16 cellular contexts compared by ENCODE assay signal in genomic region chr6:51841656-51842055, GRCh38.
"Had no signal": no experiment of that assay in that cellular context is flagged by ENCODE, and none has a peak within 500 bp of the region (broad histone marks: within the 10 kb centered on the region; RNA-seq: fewer than 3 reads in every experiment).

No MANE protein-coding gene starts in this region.

- H3K27ac ChIP-seq: dorsolateral prefrontal cortex, hepatocyte, psoas muscle, right lobe of liver had no signal

- H3K36me3 Mint-ChIP-seq: activated naive CD4-positive, alpha-beta T cell treated with anti-CD3 and anti-CD28 coated beads, Interleukin-2, amount 50 U/mL, for 72 hours; memory B cell; natural killer cell treated with Interleukin-12 subunit alpha and Interleukin-12 subunit beta and Interleukin-15 and Interleukin-18, amount 100 ng/mL, for 72 hours; type B pancreatic cell had no signal

- H3K27me3 ChIP-seq: hepatocyte, right lobe of liver had no signal

- H3K79me2 ChIP-seq: hepatocyte had no signal

- H3K4me3 Mint-ChIP-seq: activated CD8-positive, alpha-beta T cell treated with anti-CD3 and anti-CD28 coated beads for 36 hours; memory B cell; natural killer cell treated with Interleukin-12 subunit alpha and Interleukin-12 subunit beta and Interleukin-15 and Interleukin-18, amount 100 ng/mL, for 72 hours; stimulated activated naive CD8-positive, alpha-beta T cell treated with anti-CD3 and anti-CD28 coated beads, Interleukin-15, amount 100 ng/mL, for 72 hours; type B pancreatic cell had no signal

- H3K36me3 ChIP-seq: right lobe of liver had no signal

- H3K4me1 ChIP-seq: right lobe of liver had no signal

- H3K9me3 ChIP-seq: psoas muscle, right lobe of liver had no signal

- H2AFZ ChIP-seq: hepatocyte had no signal

- DNase-seq: activated CD4-positive, alpha-beta T cell treated with anti-CD3 and anti-CD28 coated beads for 48 hours; activated CD8-positive, alpha-beta memory T cell treated with anti-CD3 and anti-CD28 coated beads, Interleukin-2, amount 50 U/mL, for 4 hours; activated CD8-positive, alpha-beta T cell treated with anti-CD3 and anti-CD28 coated beads for 36 hours; activated effector memory CD4-positive, alpha-beta T cell treated with anti-CD3 and anti-CD28 coated beads, Interleukin-2, amount 50 U/mL, for 16 hours; activated T-cell treated with anti-CD3 and anti-CD28 coated beads, Interleukin-2, amount 50 U/mL, for 48 hours; dorsolateral prefrontal cortex; left ventricle myocardium superior; psoas muscle; right lobe of liver; stimulated activated naive CD8-positive, alpha-beta T cell treated with anti-CD3 and anti-CD28 coated beads, Interleukin-15, amount 100 ng/mL, for 72 hours had no signal

- H3K4me2 ChIP-seq: hepatocyte had no signal

- H3K27ac Mint-ChIP-seq: activated CD8-positive, alpha-beta T cell treated with anti-CD3 and anti-CD28 coated beads for 36 hours; activated naive CD4-positive, alpha-beta T cell treated with anti-CD3 and anti-CD28 coated beads, Interleukin-2, amount 50 U/mL, for 72 hours; memory B cell; natural killer cell treated with Interleukin-12 subunit alpha and Interleukin-12 subunit beta and Interleukin-15 and Interleukin-18, amount 100 ng/mL, for 72 hours; stimulated activated naive CD8-positive, alpha-beta T cell treated with anti-CD3 and anti-CD28 coated beads, Interleukin-15, amount 100 ng/mL, for 72 hours; type B pancreatic cell had no signal

- H3K27me3 Mint-ChIP-seq: activated CD8-positive, alpha-beta T cell treated with anti-CD3 and anti-CD28 coated beads for 36 hours; stimulated activated naive CD8-positive, alpha-beta T cell treated with anti-CD3 and anti-CD28 coated beads, Interleukin-15, amount 100 ng/mL, for 72 hours had no signal

- ATAC-seq: activated CD8-positive, alpha-beta T cell treated with anti-CD3 and anti-CD28 coated beads for 36 hours; activated naive CD4-positive, alpha-beta T cell treated with anti-CD3 and anti-CD28 coated beads, Interleukin-2, amount 50 U/mL, for 72 hours; esophagus mucosa; left ventricle myocardium superior; natural killer cell treated with Interleukin-12 subunit alpha and Interleukin-12 subunit beta and Interleukin-15 and Interleukin-18, amount 100 ng/mL, for 72 hours; psoas muscle; right lobe of liver; stimulated activated naive CD8-positive, alpha-beta T cell treated with anti-CD3 and anti-CD28 coated beads, Interleukin-15, amount 100 ng/mL, for 72 hours had no signal

- H3K9me3 Mint-ChIP-seq: activated CD8-positive, alpha-beta T cell treated with anti-CD3 and anti-CD28 coated beads for 36 hours; activated naive CD4-positive, alpha-beta T cell treated with anti-CD3 and anti-CD28 coated beads, Interleukin-2, amount 50 U/mL, for 72 hours; memory B cell; natural killer cell treated with Interleukin-12 subunit alpha and Interleukin-12 subunit beta and Interleukin-15 and Interleukin-18, amount 100 ng/mL, for 72 hours; stimulated activated naive CD8-positive, alpha-beta T cell treated with anti-CD3 and anti-CD28 coated beads, Interleukin-15, amount 100 ng/mL, for 72 hours; type B pancreatic cell had no signal

- H3K4me1 Mint-ChIP-seq: memory B cell; stimulated activated naive CD8-positive, alpha-beta T cell treated with anti-CD3 and anti-CD28 coated beads, Interleukin-15, amount 100 ng/mL, for 72 hours had no signal

- H3K4me3 ChIP-seq: dorsolateral prefrontal cortex, hepatocyte, psoas muscle, right lobe of liver had no signal
